Comparison of ENCODE assay signal across 9 cellular contexts in genomic region chr1:65812065-65812464, GRCh38. TPM values are rescaled to one million over a fixed set of nuclear protein-coding genes. Genes with fewer than 3 reads are reported as not detected.
DNase-seq lines count a peak whose midpoint lies in the region; ATAC-seq and TF ChIP-seq lines count a peak whose summit lies in the region.
"Had no signal": no experiment of that assay in that cellular context is flagged by ENCODE, and none has a peak within 500 bp of the region (broad histone marks: within the 10 kb centered on the region; RNA-seq: fewer than 3 reads in every experiment).

No MANE protein-coding gene starts in this region.

- TF ChIP-seq POLR2A in transverse colon (IDR thresholded peaks at IDR 0.05) (no peak), prostate gland (IDR thresholded peaks at IDR 0.05) (no peak)

- intact Hi-C loops in PC-3 (cut with micrococcal nuclease) (no loop called here), transverse colon (cut with DNase I; ENCODE audit: low total_unique reads) (no loop called here), prostate gland (cut with DNase I) (no loop called here)

- no peak overlapping the region for H2AFZ ChIP-seq in PC-3 (ENCODE audit: low read length)

- H3K36me3 ChIP-seq in BLaER1 = no peaks in the 10 kb centered on the region
- H3K36me3 ChIP-seq in PC-3 (ENCODE audit: low read depth, low read length) = no peaks in the 10 kb centered on the region
- no peaks in the 10 kb centered on the region for H3K36me3 ChIP-seq in lung (ENCODE audit: control insufficient read depth in 2 of 2, insufficient read depth in 2 of 2, low read length in 2 of 2)
- H3K36me3 ChIP-seq in transverse colon = no peaks in the 10 kb centered on the region
- H3K36me3 ChIP-seq in prostate gland = no peaks in the 10 kb centered on the region

- no peaks in the 10 kb centered on the region for H3K79me2 ChIP-seq in PC-3 (ENCODE audit: low read length)

- no TSS peak for BruUV-seq in PC-3 (replicated peaks; lab: Mats Ljungman, UMichigan)

- H3K27me3 ChIP-seq in BLaER1 (no peaks in the 10 kb centered on the region), PC-3 (ENCODE audit: low read length) (no peaks in the 10 kb centered on the region), lung (ENCODE audit: control insufficient read depth, insufficient read depth) (no peaks in the 10 kb centered on the region), transverse colon (no peaks in the 10 kb centered on the region), prostate gland (replicated peaks; ENCODE audit: insufficient read depth) (no peaks in the 10 kb centered on the region)

- CTCF ChIA-PET in PC-3 (lab: Charles Lee) = no interaction called here

- ATAC-seq in HG03103 (IDR thresholded peaks at IDR 0.05; ENCODE audit: low read depth, unreplicated experiment) (peak; percentile 99), PC-3 (no peak), lung (ENCODE audit: insufficient read depth, low FRiP score) (peak; percentile 81)

- H3K4me2 ChIP-seq in BLaER1 (peak overlapping the region; percentile 23), PC-3 (ENCODE audit: low read length) (peak overlapping the region; percentile 45)

- in situ Hi-C loops in astrocyte of the cerebellum (cut with HindIII; ENCODE audit: low sequenced_read_pairs) = no loop called here
- in situ Hi-C loops in transverse colon (cut with MboI; ENCODE audit: low pct_ligation_motif_present in 1 of 4, low pct_unique_long_range_greater_than_20kb in 1 of 4, low sequenced_read_pairs in 3 of 4) = no loop called here

- H3K9me3 ChIP-seq in BLaER1 (no peaks in the 10 kb centered on the region), PC-3 (ENCODE audit: low read length) (no peaks in the 10 kb centered on the region), lung (ENCODE audit: control insufficient read depth in 2 of 2, insufficient read depth in 1 of 2, low read length in 1 of 2) (peaks cover 0 to 2% of the 10 kb centered on the region in 2 donors), transverse colon (no peaks in the 10 kb centered on the region), prostate gland (no peaks in the 10 kb centered on the region)

- H3K4me1 ChIP-seq in BLaER1 (peaks cover 6% of the 10 kb centered on the region; the same call in 1 of the 2 replicates), PC-3 (ENCODE audit: insufficient read depth, low read length) (peaks cover 22% of the 10 kb centered on the region), lung (ENCODE audit: control insufficient read depth in 2 of 2, insufficient read depth in 2 of 2, low read length in 2 of 2) (peaks cover 0 to 2% of the 10 kb centered on the region in 2 donors), transverse colon (peaks cover 0 to 11% (median 0%) of the 10 kb centered on the region in 4 donors), prostate gland (replicated peaks) (no peaks in the 10 kb centered on the region)

- H3K27ac ChIP-seq in BLaER1 = no peak overlapping the region
- H3K27ac ChIP-seq in PC-3 (ENCODE audit: low read length) = peak overlapping the region; percentile 49
- H3K27ac ChIP-seq in lung (ENCODE audit: low read depth in 1 of 2, low read length in 1 of 2) = peak overlapping the region in 1 of 2 donors; percentile 64
- peak overlapping the region in 3 of 4 donors; percentile 16 to 68 (median 25) for H3K27ac ChIP-seq in transverse colon
- H3K27ac ChIP-seq in prostate gland = no peak overlapping the region

- H4K20me1 ChIP-seq in BLaER1 (no peaks in the 10 kb centered on the region), PC-3 (ENCODE audit: low read length) (no peaks in the 10 kb centered on the region)

- TF ChIP-seq EP300 in transverse colon (IDR thresholded peaks at IDR 0.05; ENCODE audit: low read depth) = no peak

- no peak overlapping the region for H3K9ac ChIP-seq in BLaER1
- H3K9ac ChIP-seq in PC-3 (ENCODE audit: low read length) = no peak overlapping the region

- TF ChIP-seq CTCF in PC-3 (conservative IDR thresholded peaks at IDR 0.05; ENCODE audit: low read depth, low read length) = no peak
- TF ChIP-seq CTCF in astrocyte of the cerebellum (IDR thresholded peaks at IDR 0.05; ENCODE audit: low read depth, low read length, missing control alignments) = no peak
- no peak for TF ChIP-seq CTCF in lung (IDR thresholded peaks at IDR 0.05; ENCODE audit: control extremely low read depth, extremely low read depth)
- no peak for TF ChIP-seq CTCF in transverse colon (IDR thresholded peaks at IDR 0.05)
- no peak for TF ChIP-seq CTCF in prostate gland (IDR thresholded peaks at IDR 0.05)

- no peaks in the 10 kb centered on the region for H3K9me2 ChIP-seq in PC-3 (replicated peaks; ENCODE audit: low read length)

- no peaks in the 10 kb centered on the region for H3F3A ChIP-seq in PC-3 (ENCODE audit: low read length, unreplicated experiment)

- POLR2A ChIA-PET in PC-3 (lab: Charles Lee; ENCODE audit: unreplicated experiment) = no interaction called here

- WGBS in lung, 2 donors = 0 to 23% methylated on average over 1 of the region's 1 CpG
- 0 to 10% methylated on average over 1 of the region's 1 CpG for WGBS in transverse colon (ENCODE audit: low coverage in 1 of 2), 2 donors
- WGBS in prostate gland = 38% methylated on average over 1 of the region's 1 CpG

- H3K4me3 ChIP-seq in BLaER1 (no peak overlapping the region), PC-3 (ENCODE audit: low read length) (no peak overlapping the region), astrocyte of the cerebellum (ENCODE audit: low read depth, low read length) (no peak overlapping the region), lung (no peak overlapping the region), transverse colon (no peak overlapping the region), prostate gland (no peak overlapping the region)

- DNase-seq in GM19238 (ENCODE audit: insufficient read length, low spot score) (peak; percentile 53), PC-3 (peak; percentile 82), astrocyte of the cerebellum (ENCODE audit: low read depth) (peak; percentile 74), lung (ENCODE audit: low spot score) (peak; percentile 52), transverse colon (peak; percentile 39), prostate gland (ENCODE audit: low spot score) (no peak)
- DNase-seq: naive B cell had no signal

RNA-seq across cellular contexts. Expression of gene PDE4B, which starts 19.4 kb away (rescaled TPM):
- total RNA-seq in PC-3 (2014; rRNA removed) (1.4 and 1.7 TPM in 2 replicates), lung (10 to 100 TPM in 1 of 2 donors, 1 to 10 TPM in 1; 10.0 to 96.2 TPM), transverse colon (10 to 100 TPM in 1 of 4 donors, 1 to 10 TPM in 3; 4.5 to 14.8 (median 6.5) TPM), prostate gland (10 to 100 TPM; 18.1 to 55.4 TPM)
- polyA plus RNA-seq in lung = 10 to 100 TPM in 1 of 2 donors, 1 to 10 TPM in 1; 4.0 to 30.5 TPM

Comparison
In these comparisons a context has a peak if more than half of its experiments do, and no peak if none do; other contexts are left out.
1. H3K27ac ChIP-seq: peak in PC-3 (single experiment) and transverse colon (3 of 4); none in BLaER1 (single experiment) and prostate gland (0 of 2).